ENCODE assay signal across 25 cellular contexts in the genomic region with DNA sequence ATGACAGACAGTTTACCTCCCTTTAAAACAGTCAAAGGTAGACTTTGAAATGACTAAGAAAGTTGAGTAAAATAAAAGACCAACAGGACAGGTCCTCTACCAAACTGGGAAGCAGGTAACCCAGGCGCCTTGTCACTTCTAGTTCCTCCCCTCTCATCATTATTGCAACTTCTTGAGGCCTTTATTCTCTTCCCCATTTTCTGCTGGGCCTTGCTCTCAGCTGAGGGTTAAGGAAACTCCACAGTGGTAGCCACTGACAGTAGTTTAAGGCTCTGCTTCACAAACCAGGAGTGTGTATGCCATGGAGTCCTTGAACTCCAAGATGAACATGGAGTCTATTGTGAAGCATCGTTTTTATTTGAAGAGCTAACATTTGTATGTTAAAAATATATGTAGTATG.
"Had no signal": no experiment of that assay in that cellular context is flagged by ENCODE, and none has a peak within 500 bp of the region (broad histone marks: within the 10 kb centered on the region; RNA-seq: fewer than 3 reads in every experiment).

No MANE protein-coding gene starts in this region.

- H3K4me3 Mint-ChIP-seq: activated CD8-positive, alpha-beta T cell treated with anti-CD3 and anti-CD28 coated beads for 36 hours; activated T-cell treated with anti-CD3 and anti-CD28 coated beads, Interleukin-2, amount 50 U/mL, for 4 hours; immature natural killer cell; nephron; stimulated activated naive CD8-positive, alpha-beta T cell treated with anti-CD3 and anti-CD28 coated beads, Interleukin-15, Interleukin-2, amounts not matched to agents 100 ng/mL and 50 ng/mL, for 24 hours; type B pancreatic cell; WTC11 had no signal

- DNase-seq: activated CD4-positive, alpha-beta T cell treated with anti-CD3 and anti-CD28 coated beads for 1 hour; activated CD4-positive, alpha-beta T cell treated with anti-CD3 and anti-CD28 coated beads, Interleukin-2, amount 50 U/mL, for 1 hour; activated CD8-positive, alpha-beta T cell treated with anti-CD3 and anti-CD28 coated beads for 36 hours; activated T-cell treated with anti-CD3 and anti-CD28 coated beads, Interleukin-2, amount 50 U/mL, for 4 hours; central memory CD4-positive, alpha-beta T cell; foreskin fibroblast; heart left ventricle; hypothalamus; immature natural killer cell; kidney; left colon; mammary epithelial cell; ovary; right lobe of liver; stimulated activated CD4-positive, alpha-beta T cell treated with anti-CD3 and anti-CD28 coated beads, Interleukin-12 subunit alpha, Interleukin-12 subunit beta, amount 100 ng/mL, for 4 hours; stimulated activated CD4-positive, alpha-beta T cell treated with anti-CD3 and anti-CD28 coated beads, Interleukin-4, amount 100 ng/mL, for 1 hour had no signal

- H3K9me3 ChIP-seq: breast epithelium, heart left ventricle, ovary, right lobe of liver, vagina had no signal

- ATAC-seq: activated CD8-positive, alpha-beta T cell treated with anti-CD3 and anti-CD28 coated beads for 36 hours; activated naive CD4-positive, alpha-beta T cell treated with anti-CD3 and anti-CD28 coated beads, Interleukin-2, amount 50 U/mL, for 72 hours; activated T-cell treated with anti-CD3 and anti-CD28 coated beads, Interleukin-2, amount 50 U/mL, for 4 hours; heart left ventricle; left colon; right lobe of liver; WTC11 had no signal

- H3K9me3 Mint-ChIP-seq: activated CD8-positive, alpha-beta T cell treated with anti-CD3 and anti-CD28 coated beads for 36 hours; activated naive CD4-positive, alpha-beta T cell treated with anti-CD3 and anti-CD28 coated beads, Interleukin-2, amount 50 U/mL, for 72 hours; activated T-cell treated with anti-CD3 and anti-CD28 coated beads, Interleukin-2, amount 50 U/mL, for 4 hours; activated T-helper 2 cell treated with anti-CD3 and anti-CD28 coated beads, Interferon-gamma antibody, Interleukin-2, Interleukin-4, amounts not matched to agents 10 μg/mL and 5 μg/mL and 100 μg/mL, durations not matched to agents 14 hours and 24 hours and 36 hours; immature natural killer cell; nephron; stimulated activated naive CD8-positive, alpha-beta T cell treated with anti-CD3 and anti-CD28 coated beads, Interleukin-15, Interleukin-2, amounts not matched to agents 100 ng/mL and 50 ng/mL, for 24 hours; type B pancreatic cell; WTC11 had no signal

- H3K36me3 Mint-ChIP-seq: activated naive CD4-positive, alpha-beta T cell treated with anti-CD3 and anti-CD28 coated beads, Interleukin-2, amount 50 U/mL, for 72 hours; immature natural killer cell; type B pancreatic cell; WTC11 had no signal

- H3K27ac Mint-ChIP-seq: activated CD8-positive, alpha-beta T cell treated with anti-CD3 and anti-CD28 coated beads for 36 hours; activated naive CD4-positive, alpha-beta T cell treated with anti-CD3 and anti-CD28 coated beads, Interleukin-2, amount 50 U/mL, for 72 hours; activated T-helper 2 cell treated with anti-CD3 and anti-CD28 coated beads, Interferon-gamma antibody, Interleukin-2, Interleukin-4, amounts not matched to agents 10 μg/mL and 5 μg/mL and 100 μg/mL, durations not matched to agents 14 hours and 24 hours and 36 hours; immature natural killer cell; nephron; progenitor cell of endocrine pancreas; stimulated activated naive CD8-positive, alpha-beta T cell treated with anti-CD3 and anti-CD28 coated beads, Interleukin-15, Interleukin-2, amounts not matched to agents 100 ng/mL and 50 ng/mL, for 24 hours; type B pancreatic cell; WTC11 had no signal

- H3K4me1 ChIP-seq: breast epithelium, heart left ventricle, right lobe of liver, vagina had no signal

- H3K27ac ChIP-seq: breast epithelium, heart left ventricle, ovary, right lobe of liver, vagina had no signal

- H3K4me1 Mint-ChIP-seq: immature natural killer cell had no signal

- H3K4me3 ChIP-seq: breast epithelium, heart left ventricle, ovary, right lobe of liver, vagina had no signal

- H3K36me3 ChIP-seq: breast epithelium, heart left ventricle, ovary, right lobe of liver, vagina had no signal

- H3K27me3 ChIP-seq: breast epithelium, ovary, right lobe of liver, vagina had no signal
